ENCODE assay signal across 14 cellular contexts in genomic region chr18:48724939-48725338, GRCh38.
"Had no signal": no experiment of that assay in that cellular context is flagged by ENCODE, and none has a peak within 500 bp of the region (broad histone marks: within the 10 kb centered on the region; RNA-seq: fewer than 3 reads in every experiment).

No MANE protein-coding gene starts in this region.

- H3K27ac ChIP-seq: foreskin keratinocyte, right lobe of liver, spleen, testis had no signal

- H3K36me3 Mint-ChIP-seq: activated CD8-positive, alpha-beta memory T cell treated with anti-CD3 and anti-CD28 coated beads, Interleukin-2, amount 10 ng/mL, durations not matched to agents 7 days and 5 days had no signal

- H3K4me1 ChIP-seq: right lobe of liver, spleen, testis had no signal

- H3K4me1 Mint-ChIP-seq: central memory CD8-positive, alpha-beta T cell had no signal

- H3K27me3 Mint-ChIP-seq: activated CD8-positive, alpha-beta memory T cell treated with anti-CD3 and anti-CD28 coated beads, Interleukin-2, amount 10 ng/mL, durations not matched to agents 7 days and 5 days; activated T-cell treated with anti-CD3 and anti-CD28 coated beads, Interleukin-2, amount 50 U/mL, for 24 hours; central memory CD8-positive, alpha-beta T cell; stimulated activated naive CD8-positive, alpha-beta T cell treated with anti-CD3 and anti-CD28 coated beads, Interleukin-15, amount 100 ng/mL, for 72 hours had no signal

- H3K9me3 Mint-ChIP-seq: activated T-cell treated with anti-CD3 and anti-CD28 coated beads, Interleukin-2, amount 50 U/mL, for 24 hours; central memory CD8-positive, alpha-beta T cell had no signal

- FAIRE-seq: endothelial cell of umbilical vein had no signal

- H3K9me3 ChIP-seq: right lobe of liver, testis had no signal

- H3K4me3 ChIP-seq: right lobe of liver, spleen, testis had no signal

- H3K27ac Mint-ChIP-seq: activated CD8-positive, alpha-beta memory T cell treated with anti-CD3 and anti-CD28 coated beads, Interleukin-2, amount 10 ng/mL, durations not matched to agents 7 days and 5 days; activated T-cell treated with anti-CD3 and anti-CD28 coated beads, Interleukin-2, amount 50 U/mL, for 24 hours; stimulated activated naive CD8-positive, alpha-beta T cell treated with anti-CD3 and anti-CD28 coated beads, Interleukin-15, amount 100 ng/mL, for 72 hours had no signal

- DNase-seq: activated CD4-positive, alpha-beta T cell treated with anti-CD3 and anti-CD28 coated beads, Interleukin-2, amount 50 U/mL, for 48 hours; activated CD4-positive, CD25-positive, alpha-beta regulatory T cell treated with anti-CD3 and anti-CD28 coated beads, Interleukin-2, amount 50 U/mL, for 72 hours; activated CD8-positive, alpha-beta memory T cell treated with anti-CD3 and anti-CD28 coated beads, Interleukin-2, amount 10 ng/mL, durations not matched to agents 7 days and 5 days; activated effector memory CD4-positive, alpha-beta T cell treated with Interleukin-2 at 50 U/mL for 16 hours; activated naive CD4-positive, alpha-beta T cell treated with anti-CD3 and anti-CD28 coated beads, Interleukin-2, amount 50 U/mL, for 16 hours; activated T-cell treated with anti-CD3 and anti-CD28 coated beads, Interleukin-2, amount 50 U/mL, for 24 hours; effector CD8-positive, alpha-beta T cell; spleen; stimulated activated naive CD8-positive, alpha-beta T cell treated with anti-CD3 and anti-CD28 coated beads, Interleukin-15, amount 100 ng/mL, for 72 hours; testis had no signal

- H3K4me3 Mint-ChIP-seq: activated CD8-positive, alpha-beta memory T cell treated with anti-CD3 and anti-CD28 coated beads, Interleukin-2, amount 10 ng/mL, durations not matched to agents 7 days and 5 days; activated T-cell treated with anti-CD3 and anti-CD28 coated beads, Interleukin-2, amount 50 U/mL, for 24 hours; central memory CD8-positive, alpha-beta T cell; stimulated activated naive CD8-positive, alpha-beta T cell treated with anti-CD3 and anti-CD28 coated beads, Interleukin-15, amount 100 ng/mL, for 72 hours had no signal

- ATAC-seq: activated CD8-positive, alpha-beta memory T cell treated with anti-CD3 and anti-CD28 coated beads, Interleukin-2, amount 10 ng/mL, durations not matched to agents 7 days and 5 days; right lobe of liver; stimulated activated naive CD8-positive, alpha-beta T cell treated with anti-CD3 and anti-CD28 coated beads, Interleukin-15, amount 100 ng/mL, for 72 hours had no signal

- H3K36me3 ChIP-seq: spleen had no signal

- H3K27me3 ChIP-seq: foreskin keratinocyte, right lobe of liver, spleen, testis had no signal
